Comparison of ENCODE assay signal across 18 cellular contexts in genomic region chr1:116159177-116159576, GRCh38. TPM values are rescaled to one million over a fixed set of nuclear protein-coding genes. Genes with fewer than 3 reads are reported as not detected.
A peak's percentile ranks its signal among the peaks of the same experiment; 100 is the strongest.
DNase-seq lines count a peak whose midpoint lies in the region; TF ChIP-seq lines count a peak whose summit lies in the region.
"Had no signal": no experiment of that assay in that cellular context is flagged by ENCODE, and none has a peak within 500 bp of the region (broad histone marks: within the 10 kb centered on the region; RNA-seq: fewer than 3 reads in every experiment).

No MANE protein-coding gene starts in this region.

- H3K4me3 ChIP-seq in esophagus muscularis mucosa (no peak overlapping the region), HAP-1 (no peak overlapping the region), smooth muscle cell (no peak overlapping the region)
- H3K4me3 ChIP-seq: A549; BLaER1 treated with 17β-estradiol and CSF1 and Interleukin-3, amounts not matched to agents 10 nM and 100 nM; GM23248; K562 had no signal

- no peaks in the 10 kb centered on the region for H3K36me3 Mint-ChIP-seq in activated T-helper 2 cell treated with anti-CD3 and anti-CD28 coated beads, Interferon-gamma antibody, Interleukin-2, Interleukin-4, amounts not matched to agents 10 μg/mL and 5 μg/mL and 100 μg/mL, durations not matched to agents 14 hours and 24 hours and 36 hours (ENCODE audit: low read depth)

- TF ChIP-seq CTCF in esophagus muscularis mucosa (IDR thresholded peaks at IDR 0.05) = no peak
- TF ChIP-seq CTCF in smooth muscle cell (IDR thresholded peaks at IDR 0.05; ENCODE audit: borderline replicate concordance, insufficient read depth, poor library complexity, severe bottlenecking) = no peak
- TF ChIP-seq CTCF in GM10266 (IDR thresholded peaks at IDR 0.05; ENCODE audit: control insufficient read depth, insufficient read depth, low read depth, missing control alignments) = no peak

- H3K27me3 Mint-ChIP-seq in activated T-helper 2 cell treated with anti-CD3 and anti-CD28 coated beads, Interferon-gamma antibody, Interleukin-2, Interleukin-4, amounts not matched to agents 10 μg/mL and 5 μg/mL and 100 μg/mL, durations not matched to agents 14 hours and 24 hours and 36 hours (ENCODE audit: low read depth) = peaks cover 34% of the 10 kb centered on the region
- H3K27me3 Mint-ChIP-seq: CD8-positive, alpha-beta memory T cell had no signal

- H2AFZ ChIP-seq in smooth muscle cell (ENCODE audit: low read depth) = no peak overlapping the region
- H2AFZ ChIP-seq: GM23248 had no signal

- peaks cover 3 to 4% (median 3%) of the 10 kb centered on the region in 4 donors for H3K4me1 ChIP-seq in esophagus muscularis mucosa
- H3K4me1 ChIP-seq in HAP-1 = no peaks in the 10 kb centered on the region
- no peaks in the 10 kb centered on the region for H3K4me1 ChIP-seq in smooth muscle cell (ENCODE audit: low read depth)
- H3K4me1 ChIP-seq: A549 had no signal

- H3K79me2 ChIP-seq in smooth muscle cell (ENCODE audit: low read depth) = no peaks in the 10 kb centered on the region

- no peak overlapping the region for H3K27ac Mint-ChIP-seq in activated T-helper 2 cell treated with anti-CD3 and anti-CD28 coated beads, Interferon-gamma antibody, Interleukin-2, Interleukin-4, amounts not matched to agents 10 μg/mL and 5 μg/mL and 100 μg/mL, durations not matched to agents 14 hours and 24 hours and 36 hours
- H3K27ac Mint-ChIP-seq: CD8-positive, alpha-beta memory T cell; HFFc6 had no signal

- H3K36me3 ChIP-seq in esophagus muscularis mucosa (no peaks in the 10 kb centered on the region), HAP-1 (replicated peaks) (no peaks in the 10 kb centered on the region), smooth muscle cell (ENCODE audit: low read depth) (no peaks in the 10 kb centered on the region)
- H3K36me3 ChIP-seq: BLaER1 treated with 17β-estradiol and CSF1 and Interleukin-3, amounts not matched to agents 10 nM and 100 nM had no signal

- TF ChIP-seq EP300 in esophagus muscularis mucosa (IDR thresholded peaks at IDR 0.05) = no peak

- no peak overlapping the region for H3K27ac ChIP-seq in esophagus muscularis mucosa (replicated peaks in 1 of 4)
- H3K27ac ChIP-seq in smooth muscle cell (ENCODE audit: low read depth) = no peak overlapping the region
- H3K27ac ChIP-seq: A549; BLaER1 treated with 17β-estradiol and CSF1 and Interleukin-3, amounts not matched to agents 10 nM and 100 nM; GM23248; HL-60 had no signal

- DNase-seq in Ammon's horn (ENCODE audit: low spot score) = peak; percentile 30
- DNase-seq in activated T-helper 2 cell treated with anti-CD3 and anti-CD28 coated beads, Interferon-gamma antibody, Interleukin-2, Interleukin-4, amounts not matched to agents 10 μg/mL and 5 μg/mL and 100 μg/mL, durations not matched to agents 14 hours and 24 hours and 36 hours (ENCODE audit: low spot score) = peak; percentile 1
- peak; percentile 45 for DNase-seq in esophagus muscularis mucosa (ENCODE audit: extremely low spot score)
- peak; percentile 56 for DNase-seq in medulla oblongata (ENCODE audit: extremely low spot score)
- DNase-seq in HAP-1 (ENCODE audit: low spot score in 2 of 2) = no peak
- no peak for DNase-seq in smooth muscle cell (lab: John Stamatoyannopoulos, UW; ENCODE audit: unreplicated experiment)
- DNase-seq in GM10266 (ENCODE audit: extremely low spot score) = no peak
- DNase-seq: AML-193; CD8-positive, alpha-beta memory T cell; COR-L47; GM23248; HFFc6; IMR-90 had no signal

- no peaks in the 10 kb centered on the region for H3K4me1 Mint-ChIP-seq in activated T-helper 2 cell treated with anti-CD3 and anti-CD28 coated beads, Interferon-gamma antibody, Interleukin-2, Interleukin-4, amounts not matched to agents 10 μg/mL and 5 μg/mL and 100 μg/mL, durations not matched to agents 14 hours and 24 hours and 36 hours (ENCODE audit: low read depth)
- H3K4me1 Mint-ChIP-seq: CD8-positive, alpha-beta memory T cell had no signal

- H3K9ac ChIP-seq in smooth muscle cell (ENCODE audit: low read depth) = no peak overlapping the region
- H3K9ac ChIP-seq: BLaER1 treated with 17β-estradiol and CSF1 and Interleukin-3, amounts not matched to agents 10 nM and 100 nM; GM23248 had no signal

- H3K4me2 ChIP-seq in smooth muscle cell = no peak overlapping the region
- H3K4me2 ChIP-seq: A549; BLaER1 treated with 17β-estradiol and CSF1 and Interleukin-3, amounts not matched to agents 10 nM and 100 nM had no signal

- H3K9me3 ChIP-seq in esophagus muscularis mucosa (no peaks in the 10 kb centered on the region), HAP-1 (no peaks in the 10 kb centered on the region), smooth muscle cell (replicated peaks; ENCODE audit: low read depth) (no peaks in the 10 kb centered on the region)
- H3K9me3 ChIP-seq: A549 had no signal

- no peak overlapping the region for H3K4me3 Mint-ChIP-seq in activated T-helper 2 cell treated with anti-CD3 and anti-CD28 coated beads, Interferon-gamma antibody, Interleukin-2, Interleukin-4, amounts not matched to agents 10 μg/mL and 5 μg/mL and 100 μg/mL, durations not matched to agents 14 hours and 24 hours and 36 hours (ENCODE audit: low read depth)
- H3K4me3 Mint-ChIP-seq: HFFc6 had no signal

- in situ Hi-C loops in HAP-1 (cut with MboI; ENCODE audit: low sequenced_read_pairs) = no loop called here

- H3K27me3 ChIP-seq in esophagus muscularis mucosa = no peaks in the 10 kb centered on the region
- peaks cover 3% of the 10 kb centered on the region; the same call in 1 of the 2 replicates for H3K27me3 ChIP-seq in HAP-1 (ENCODE audit: low read depth)
- H3K27me3 ChIP-seq in smooth muscle cell (ENCODE audit: low read depth) = no peaks in the 10 kb centered on the region
- H3K27me3 ChIP-seq: BLaER1 treated with 17β-estradiol and CSF1 and Interleukin-3, amounts not matched to agents 10 nM and 100 nM had no signal

- no peaks in the 10 kb centered on the region for H4K20me1 ChIP-seq in smooth muscle cell (ENCODE audit: low read depth)
- H4K20me1 ChIP-seq: BLaER1 treated with 17β-estradiol and CSF1 and Interleukin-3, amounts not matched to agents 10 nM and 100 nM had no signal

- 88% methylated on average over 1 of the region's 1 CpG for WGBS in esophagus muscularis mucosa
- WGBS in smooth muscle cell (ENCODE audit: low lambda C conversion rate) = 97% methylated on average over 1 of the region's 1 CpG

- no peaks in the 10 kb centered on the region for H3F3A ChIP-seq in smooth muscle cell (ENCODE audit: low read depth)

- no peaks in the 10 kb centered on the region for H3K9me3 Mint-ChIP-seq in activated T-helper 2 cell treated with anti-CD3 and anti-CD28 coated beads, Interferon-gamma antibody, Interleukin-2, Interleukin-4, amounts not matched to agents 10 μg/mL and 5 μg/mL and 100 μg/mL, durations not matched to agents 14 hours and 24 hours and 36 hours
- H3K9me3 Mint-ChIP-seq: HFFc6 had no signal

- intact Hi-C loops in activated T-helper 2 cell treated with anti-CD3 and anti-CD28 coated beads, Interferon-gamma antibody, Interleukin-2, Interleukin-4, amounts not matched to agents 10 μg/mL and 5 μg/mL and 100 μg/mL, durations not matched to agents 14 hours and 24 hours and 36 hours (cut with micrococcal nuclease) = no loop called here
- intact Hi-C loops in esophagus muscularis mucosa (cut with DNase I) = no loop called here

- no peak for TF ChIP-seq POLR2A in esophagus muscularis mucosa (IDR thresholded peaks at IDR 0.05; ENCODE audit: low read depth)

RNA-seq across cellular contexts. Expression of gene MAB21L3, which starts 48.0 kb away (rescaled TPM):
- not detected in 2 replicates for total RNA-seq in activated T-helper 2 cell treated with anti-CD3 and anti-CD28 coated beads, Interferon-gamma antibody, Interleukin-2, Interleukin-4, amounts not matched to agents 10 μg/mL and 5 μg/mL and 100 μg/mL, durations not matched to agents 14 hours and 24 hours and 36 hours
- under 1 TPM in 3 of 4 donors, not detected in 1; under 0.01 to 0.17 (median 0.11) TPM for total RNA-seq in esophagus muscularis mucosa
- total RNA-seq in smooth muscle cell = 0.09 and 0.13 TPM in 2 replicates
- 0.26 and 0.58 TPM in 2 replicates for polyA plus RNA-seq in smooth muscle cell
- total RNA-seq: CD8-positive, alpha-beta memory T cell; HT1080; IMR-90; K562 had no signal
- polyA plus RNA-seq: CD8-positive, alpha-beta memory T cell; IMR-90; K562 had no signal

Comparison
In these comparisons a context has a peak if more than half of its experiments do, and no peak if none do; other contexts are left out.
1. DNase-seq: peak in Ammon's horn (single experiment), activated T-helper 2 cell treated with anti-CD3 and anti-CD28 coated beads, Interferon-gamma antibody, Interleukin-2, Interleukin-4, amounts not matched to agents 10 μg/mL and 5 μg/mL and 100 μg/mL, durations not matched to agents 14 hours and 24 hours and 36 hours (single experiment), esophagus muscularis mucosa (single experiment) and medulla oblongata (single experiment); none in HAP-1 (0 of 2), smooth muscle cell (single experiment) and GM10266 (single experiment).